8 cellular contexts compared by ENCODE assay signal in genomic region chr3:48503406-48504050, GRCh38. TPM values are rescaled to one million over a fixed set of nuclear protein-coding genes. Genes with fewer than 3 reads are reported as not detected.
DNase-seq lines count a peak whose midpoint lies in the region; ATAC-seq and TF ChIP-seq lines count a peak whose summit lies in the region.

No MANE protein-coding gene starts in this region.

- H3K36me3 Mint-ChIP-seq in activated T-cell treated with anti-CD3 and anti-CD28 coated beads, Interleukin-2, amount 50 U/mL, for 72 hours (ENCODE audit: insufficient read depth in 2 of 2) = peaks cover 0 to under 1% of the 10 kb centered on the region in 2 donors

- H3K36me3 ChIP-seq in adrenal gland (replicated peaks in 1 of 2) (peaks cover 0 to 4% of the 10 kb centered on the region in 2 donors), iPS DF 6.9 (ENCODE audit: control insufficient read depth, insufficient read depth, low read length) (no peaks in the 10 kb centered on the region)

- 10 to 18% (median 15%) methylated on average over 7 to 25 of the region's 25 CpGs for WGBS in adrenal gland, 4 donors
- WGBS in iPS DF 6.9 (ENCODE audit: insufficient coverage, insufficient read length) = no CpG with 5 or more reads among the region's 25 CpGs

- H3K27ac ChIP-seq in adrenal gland (peak overlapping the region; percentile 3 to 95 (median 75)), iPS DF 6.9 (ENCODE audit: low read length) (no peak overlapping the region)

- peak overlapping the region; percentile 85 to 86 for H3K4me3 Mint-ChIP-seq in activated T-cell treated with anti-CD3 and anti-CD28 coated beads, Interleukin-2, amount 50 U/mL, for 72 hours

- peaks cover 0 to under 1% of the 10 kb centered on the region in 2 donors for H3K9me3 Mint-ChIP-seq in activated T-cell treated with anti-CD3 and anti-CD28 coated beads, Interleukin-2, amount 50 U/mL, for 72 hours

- intact Hi-C loops in adrenal gland (cut with DNase I) = loop anchor here in 1 of 2 donors (5.0 kb wide), 1 partner anchor 36 kb away; a partner anchor contains a TSS

- H3K27ac Mint-ChIP-seq in activated T-cell treated with anti-CD3 and anti-CD28 coated beads, Interleukin-2, amount 50 U/mL, for 72 hours = peak overlapping the region; percentile 90

- peaks cover 55% of the 10 kb centered on the region for H3K4me1 Mint-ChIP-seq in activated T-cell treated with anti-CD3 and anti-CD28 coated beads, Interleukin-2, amount 50 U/mL, for 72 hours (ENCODE audit: low read depth)

- no peak for TF ChIP-seq CTCF in adrenal gland (IDR thresholded peaks at IDR 0.05)

- peaks cover 5 to 21% of the 10 kb centered on the region in 2 donors for H3K4me1 ChIP-seq in adrenal gland (replicated peaks in 1 of 2)
- peaks cover 12% of the 10 kb centered on the region for H3K4me1 ChIP-seq in iPS DF 6.9 (ENCODE audit: control insufficient read depth, insufficient read depth, low read length)

- H3K9me3 ChIP-seq in adrenal gland (replicated peaks in 1 of 3) = no peaks in the 10 kb centered on the region
- no peaks in the 10 kb centered on the region for H3K9me3 ChIP-seq in iPS DF 6.9 (ENCODE audit: control insufficient read depth, insufficient read depth, low read length)

- H3K4me3 ChIP-seq in adrenal gland (peak overlapping the region; percentile 18 to 72 (median 63)), iPS DF 6.9 (ENCODE audit: low read length) (peak overlapping the region; percentile 76; the same call in 1 of the 2 replicates), skeletal muscle cell (ENCODE audit: low read depth, low read length) (peak overlapping the region; percentile 73)

- DNase-seq in activated T-cell treated with anti-CD3 and anti-CD28 coated beads, Interleukin-2, amount 50 U/mL, for 72 hours = no peak
- DNase-seq in activated T-cell treated with anti-CD3 and anti-CD28 coated beads for 4 hours (no peak), adrenal gland (peak in 6 of 7 donors; percentile 54 to 73 (median 60)), iPS DF 6.9 (ENCODE audit: low read depth, low spot score) (no peak), skeletal muscle cell (ENCODE audit: low read depth) (no peak)

- no peak for ATAC-seq in activated T-cell treated with anti-CD3 and anti-CD28 coated beads, Interleukin-2, amount 50 U/mL, for 72 hours (replicated peaks in 1 of 2)
- ATAC-seq in GM18511 (IDR thresholded peaks at IDR 0.05; ENCODE audit: unreplicated experiment) (no peak), HG03135 (IDR thresholded peaks at IDR 0.05; ENCODE audit: unreplicated experiment) (no peak), GM18520 (IDR thresholded peaks at IDR 0.05; ENCODE audit: unreplicated experiment) (no peak)

- no peaks in the 10 kb centered on the region for H3K27me3 Mint-ChIP-seq in activated T-cell treated with anti-CD3 and anti-CD28 coated beads, Interleukin-2, amount 50 U/mL, for 72 hours (ENCODE audit: low read depth)

- TF ChIP-seq POLR2A in adrenal gland (IDR thresholded peaks at IDR 0.05) = peak in 1 of 2 donors; percentile 42

- H3K27me3 ChIP-seq in adrenal gland = no peaks in the 10 kb centered on the region
- no peaks in the 10 kb centered on the region for H3K27me3 ChIP-seq in iPS DF 6.9 (ENCODE audit: control insufficient read depth, insufficient read depth, low read length)

RNA-seq across cellular contexts. Expression of gene SHISA5, which starts 0.4 kb away (rescaled TPM):
- total RNA-seq in activated T-cell treated with anti-CD3 and anti-CD28 coated beads, Interleukin-2, amount 50 U/mL, for 72 hours = 100 to 1,000 TPM in 1 of 2 donors, 10 to 100 TPM in 1; 69.3 to 101 TPM
- 100 to 1,000 TPM; 110 to 167 (median 133) TPM for total RNA-seq in adrenal gland
- polyA plus RNA-seq in adrenal gland = 10 to 100 TPM; 77.2 to 89.4 (median 85.6) TPM

RNA-seq across cellular contexts. Expression of gene PFKFB4, which starts 53.1 kb away (rescaled TPM):
- total RNA-seq in activated T-cell treated with anti-CD3 and anti-CD28 coated beads, Interleukin-2, amount 50 U/mL, for 72 hours = 10 to 100 TPM in 1 of 2 donors, 1 to 10 TPM in 1; 8.5 to 18.0 TPM
- total RNA-seq in adrenal gland = 10 to 100 TPM in 1 of 8 donors, 1 to 10 TPM in 7; 2.0 to 10.2 (median 4.3) TPM
- polyA plus RNA-seq in adrenal gland = 1 to 10 TPM; 1.8 to 5.6 (median 4.5) TPM

RNA-seq across cellular contexts. Expression of gene ATRIP, which starts 57.0 kb away (rescaled TPM):
- 10 to 100 TPM; 15.6 to 19.9 TPM for total RNA-seq in activated T-cell treated with anti-CD3 and anti-CD28 coated beads, Interleukin-2, amount 50 U/mL, for 72 hours
- 10 to 100 TPM in 1 of 8 donors, 1 to 10 TPM in 7; 5.1 to 15.9 (median 6.7) TPM for total RNA-seq in adrenal gland
- polyA plus RNA-seq in adrenal gland = 1 to 10 TPM; 6.7 to 9.1 (median 8.4) TPM

Comparison
In these comparisons a context has a peak if more than half of its experiments do, and no peak if none do; other contexts are left out.
1. DNase-seq: peak in adrenal gland (6 of 7); none in activated T-cell treated with anti-CD3 and anti-CD28 coated beads, Interleukin-2, amount 50 U/mL, for 72 hours (0 of 2), activated T-cell treated with anti-CD3 and anti-CD28 coated beads for 4 hours (single experiment), iPS DF 6.9 (single experiment) and skeletal muscle cell (single experiment).
2. Peak in every context shown above with its lines, with median percentiles within 50 percentile points of each other: H3K4me3 ChIP-seq.